In genomic region chr6:159916237-159916636, GRCh38 we compare ENCODE assay signal across 29 cellular contexts. TPM values are rescaled to one million over a fixed set of nuclear protein-coding genes. Genes with fewer than 3 reads are reported as not detected.
"Had no signal": no experiment of that assay in that cellular context is flagged by ENCODE, and none has a peak within 500 bp of the region (broad histone marks: within the 10 kb centered on the region; RNA-seq: fewer than 3 reads in every experiment).

No MANE protein-coding gene starts in this region.

- H3K4me1 ChIP-seq: neural progenitor cell, parathyroid adenoma, psoas muscle, spleen, thyroid gland, tibial nerve, upper lobe of left lung, vagina had no signal

- H3K9me3 ChIP-seq: ovary, psoas muscle, spleen, stomach, thoracic aorta, thyroid gland, upper lobe of left lung, vagina had no signal

- ATAC-seq: natural killer cell; psoas muscle; right cardiac atrium; sciatic nerve; stimulated activated effector memory CD8-positive, alpha-beta T cell treated with anti-CD3 and anti-CD28 coated beads, Interleukin-12 subunit alpha, Interleukin-12 subunit beta, amount 100 ng/mL, for 72 hours; stimulated activated naive B cell treated with anti-CD40 and anti-IgM and Interleukin-4, amounts not matched to agents 10 μg/mL and 1 μg/mL and 100 μg/mL, for 72 hours had no signal

- H3K4me2 ChIP-seq: neural progenitor cell, smooth muscle cell had no signal

- DNase-seq: natural killer cell; occipital lobe; ovary; psoas muscle; right cardiac atrium; spleen; stimulated activated CD4-positive, alpha-beta T cell treated with anti-CD3 and anti-CD28 coated beads, Interleukin-12 subunit alpha, Interleukin-12 subunit beta, amount 100 ng/mL, for 4 hours; stimulated activated CD4-positive, alpha-beta T cell treated with anti-CD3 and anti-CD28 coated beads, Interleukin-1b, Interleukin-23, amount 100 ng/mL, for 48 hours; stimulated activated CD4-positive, alpha-beta T cell treated with anti-CD3 and anti-CD28 coated beads, Interleukin-4, amount 100 ng/mL, for 24 hours; stimulated activated naive B cell treated with anti-CD40 and anti-IgM and Interleukin-4, amounts not matched to agents 10 μg/mL and 1 μg/mL and 100 μg/mL, for 72 hours; stimulated activated naive CD4-positive, alpha-beta T cell treated with Interleukin-2 at 50 U/mL for 16 hours; stomach; trophoblast cell had no signal

- H3K4me3 ChIP-seq: neural progenitor cell, ovary, psoas muscle, skin epidermis, smooth muscle cell, spleen, stomach, thoracic aorta, thyroid gland, tibial nerve, upper lobe of left lung, vagina had no signal

- H2AFZ ChIP-seq: neural progenitor cell, parathyroid adenoma had no signal

- H3K27ac ChIP-seq: neural progenitor cell, ovary, parathyroid adenoma, psoas muscle, skin epidermis, spleen, thoracic aorta, thyroid gland, tibial nerve, upper lobe of left lung, vagina had no signal

- H3K36me3 ChIP-seq: neural progenitor cell, ovary, spleen, stomach, thoracic aorta, thyroid gland, tibial nerve, upper lobe of left lung, vagina had no signal

- H3K27me3 ChIP-seq: neural progenitor cell, ovary, thyroid gland, upper lobe of left lung, vagina had no signal

- H3K9ac ChIP-seq: neural progenitor cell, parathyroid adenoma had no signal

RNA-seq across cellular contexts. Expression of gene MAS1, which starts 25.4 kb away (rescaled TPM):
- total RNA-seq: natural killer cell, occipital lobe, progenitor cell of endocrine pancreas, psoas muscle, renal cortical epithelial cell, sciatic nerve, smooth muscle cell, spleen, subcutaneous adipose tissue, thyroid gland, tibial nerve, ureter had no signal
- polyA plus RNA-seq: neural cell, psoas muscle, smooth muscle cell had no signal
